In the genomic region with DNA sequence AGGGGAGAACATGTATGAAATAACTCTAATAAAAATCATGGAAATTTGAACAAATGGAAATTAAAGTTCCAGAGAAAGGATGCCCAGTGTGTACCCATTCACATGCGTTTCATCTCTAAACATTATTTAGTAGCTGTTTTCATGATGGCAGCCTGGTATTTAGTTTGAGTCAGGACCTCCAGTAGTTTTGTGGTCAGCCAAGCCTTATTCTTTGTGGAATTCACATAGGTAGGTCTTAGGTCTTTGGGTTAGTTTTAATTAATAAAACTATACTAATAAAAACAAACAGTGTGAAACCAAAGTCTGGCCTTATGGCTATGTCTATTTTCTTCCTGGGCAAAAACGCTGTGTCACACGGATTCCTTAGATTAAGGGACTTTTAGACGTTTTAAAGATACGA, we compare ENCODE assay signal across 17 cellular contexts.
DNase-seq lines count a peak whose midpoint lies in the region; ATAC-seq and TF ChIP-seq lines count a peak whose summit lies in the region.
"Had no signal": no experiment of that assay in that cellular context is flagged by ENCODE, and none has a peak within 500 bp of the region (broad histone marks: within the 10 kb centered on the region; RNA-seq: fewer than 3 reads in every experiment).

No MANE protein-coding gene starts in this region.

- DNase-seq in GM23338 (ENCODE audit: low spot score) (no peak), endothelial cell (ENCODE audit: low spot score) (no peak), kidney epithelial cell (ENCODE audit: low read depth) (peak; percentile 51)
- no peak for DNase-seq in activated CD8-positive, alpha-beta memory T cell treated with anti-CD3 and anti-CD28 coated beads for 24 hours
- DNase-seq in activated CD4-positive, alpha-beta memory T cell treated with anti-CD3 and anti-CD28 coated beads, Interleukin-2, amount 10 ng/mL, durations not matched to agents 7 days and 5 days = no peak
- DNase-seq in stimulated activated CD4-positive, alpha-beta T cell treated with anti-CD3 and anti-CD28 coated beads, Interleukin-4, amount 100 ng/mL, for 1 hour = no peak
- DNase-seq: 8988T; CD4-positive, alpha-beta memory T cell; DMS79 treated with DMSO at 0.1 percent for 48 hours; GF-D8; HCEC 1CT; HFFc6 had no signal

- H3K36me3 Mint-ChIP-seq in GM23338 (ENCODE audit: low read depth) = peaks cover 8% of the 10 kb centered on the region; the same call in 2 of the 3 replicates
- H3K36me3 Mint-ChIP-seq in endothelial cell (ENCODE audit: low read depth, unreplicated experiment) = peaks cover 3% of the 10 kb centered on the region
- H3K36me3 Mint-ChIP-seq in nephron (ENCODE audit: low read depth) = peaks cover 9% of the 10 kb centered on the region
- H3K36me3 Mint-ChIP-seq in activated CD4-positive, alpha-beta memory T cell treated with anti-CD3 and anti-CD28 coated beads, Interleukin-2, amount 10 ng/mL, durations not matched to agents 7 days and 5 days (ENCODE audit: low read depth) = no peaks in the 10 kb centered on the region

- H3K27ac Mint-ChIP-seq in GM23338 (peak overlapping the region; percentile 71; the same call in 1 of the 2 replicates), endothelial cell (ENCODE audit: unreplicated experiment) (peak overlapping the region; percentile 77), nephron (peak overlapping the region; percentile 71 to 87 (median 74))
- H3K27ac Mint-ChIP-seq in activated CD4-positive, alpha-beta memory T cell treated with anti-CD3 and anti-CD28 coated beads, Interleukin-2, amount 10 ng/mL, durations not matched to agents 7 days and 5 days = no peak overlapping the region
- H3K27ac Mint-ChIP-seq: CD14-positive monocyte; CD4-positive, alpha-beta memory T cell; HFFc6 had no signal

- no peaks in the 10 kb centered on the region for H3F3A ChIP-seq in GM23338 (replicated peaks; ENCODE audit: low read depth)

- no peak overlapping the region for H2AFZ ChIP-seq in GM23338

- ATAC-seq in GM23338 = no peak
- ATAC-seq in GM19324 (IDR thresholded peaks at IDR 0.05; ENCODE audit: low FRiP score, unreplicated experiment) = no peak

- H3K79me2 ChIP-seq in GM23338 (replicated peaks; ENCODE audit: insufficient read depth) = no peaks in the 10 kb centered on the region

- H3K27me3 ChIP-seq in GM23338 (ENCODE audit: insufficient read depth) (no peaks in the 10 kb centered on the region), kidney epithelial cell (ENCODE audit: control insufficient read depth, insufficient read depth, low read length) (no peaks in the 10 kb centered on the region)
- H3K27me3 ChIP-seq: BLaER1 had no signal

- no peaks in the 10 kb centered on the region for H3K4me1 ChIP-seq in GM23338 (ENCODE audit: insufficient read depth)

- H3K36me3 ChIP-seq in GM23338 (ENCODE audit: insufficient read depth) = no peaks in the 10 kb centered on the region
- no peaks in the 10 kb centered on the region for H3K36me3 ChIP-seq in kidney epithelial cell (ENCODE audit: control insufficient read depth, insufficient read depth, low read length)
- H3K36me3 ChIP-seq: BLaER1 had no signal

- H3K4me1 Mint-ChIP-seq in GM23338 (peaks cover 9% of the 10 kb centered on the region), endothelial cell (ENCODE audit: unreplicated experiment) (peaks cover 21% of the 10 kb centered on the region), nephron (peaks cover 15% of the 10 kb centered on the region)
- H3K4me1 Mint-ChIP-seq in activated CD4-positive, alpha-beta memory T cell treated with anti-CD3 and anti-CD28 coated beads, Interleukin-2, amount 10 ng/mL, durations not matched to agents 7 days and 5 days = no peaks in the 10 kb centered on the region
- H3K4me1 Mint-ChIP-seq: CD4-positive, alpha-beta memory T cell had no signal

- H3K9me3 Mint-ChIP-seq in GM23338 (peaks cover 10% of the 10 kb centered on the region), endothelial cell (ENCODE audit: unreplicated experiment) (no peaks in the 10 kb centered on the region), nephron (peaks cover 12% of the 10 kb centered on the region)
- peaks cover 7% of the 10 kb centered on the region for H3K9me3 Mint-ChIP-seq in activated CD4-positive, alpha-beta memory T cell treated with anti-CD3 and anti-CD28 coated beads, Interleukin-2, amount 10 ng/mL, durations not matched to agents 7 days and 5 days

- 0 out of 2 replicates have a peak, but pooled peaks cover 4% of the 10 kb centered on the region for H3K9me2 ChIP-seq in GM23338 (ENCODE audit: insufficient read depth)

- H3K4me3 Mint-ChIP-seq in GM23338 = no peak overlapping the region
- H3K4me3 Mint-ChIP-seq in endothelial cell (ENCODE audit: unreplicated experiment) = no peak overlapping the region
- H3K4me3 Mint-ChIP-seq in nephron = peak overlapping the region in 1 of 3 experiments; percentile 31
- no peak overlapping the region for H3K4me3 Mint-ChIP-seq in activated CD4-positive, alpha-beta memory T cell treated with anti-CD3 and anti-CD28 coated beads, Interleukin-2, amount 10 ng/mL, durations not matched to agents 7 days and 5 days
- H3K4me3 Mint-ChIP-seq: CD14-positive monocyte; CD4-positive, alpha-beta memory T cell; HFFc6 had no signal

- H3K4me2 ChIP-seq in GM23338 = no peak overlapping the region

- H4K20me1 ChIP-seq in GM23338 (replicated peaks; ENCODE audit: insufficient read depth) = no peaks in the 10 kb centered on the region
- H4K20me1 ChIP-seq: BLaER1 had no signal

- H3K4me3 ChIP-seq in GM23338 (no peak overlapping the region), kidney epithelial cell (ENCODE audit: low read depth, low read length) (no peak overlapping the region)
- H3K4me3 ChIP-seq: BLaER1 had no signal

- no peak for TF ChIP-seq CTCF in GM23338 (conservative IDR thresholded peaks at IDR 0.05; ENCODE audit: low read depth in 2 of 2)
- TF ChIP-seq CTCF in endothelial cell (IDR thresholded peaks at IDR 0.05; ENCODE audit: unreplicated experiment) = no peak
- no peak for TF ChIP-seq CTCF in kidney epithelial cell (IDR thresholded peaks at IDR 0.05; ENCODE audit: insufficient read depth, low read length, poor library complexity, severe bottlenecking)
- TF ChIP-seq CTCF in nephron (IDR thresholded peaks at IDR 0.05; ENCODE audit: unreplicated experiment in 3 of 3) = no peak

- peaks cover 2% of the 10 kb centered on the region for H3K27me3 Mint-ChIP-seq in GM23338 (ENCODE audit: insufficient read depth, low read depth, poor library complexity)
- H3K27me3 Mint-ChIP-seq in endothelial cell (ENCODE audit: unreplicated experiment) = peaks cover 6% of the 10 kb centered on the region
- no peaks in the 10 kb centered on the region for H3K27me3 Mint-ChIP-seq in nephron (ENCODE audit: low read depth)
- H3K27me3 Mint-ChIP-seq in activated CD4-positive, alpha-beta memory T cell treated with anti-CD3 and anti-CD28 coated beads, Interleukin-2, amount 10 ng/mL, durations not matched to agents 7 days and 5 days = no peaks in the 10 kb centered on the region
- H3K27me3 Mint-ChIP-seq: CD4-positive, alpha-beta memory T cell had no signal

- POLR2A ChIA-PET in activated CD4-positive, alpha-beta memory T cell treated with anti-CD3 and anti-CD28 coated beads, Interleukin-2, amount 10 ng/mL, durations not matched to agents 7 days and 5 days (lab: Charles Lee) = no interaction called here

- CTCF ChIA-PET in activated CD4-positive, alpha-beta memory T cell treated with anti-CD3 and anti-CD28 coated beads, Interleukin-2, amount 10 ng/mL, durations not matched to agents 7 days and 5 days (lab: Charles Lee) = no interaction called here

- no peak overlapping the region for H3K27ac ChIP-seq in GM23338 (ENCODE audit: low read depth)
- H3K27ac ChIP-seq: BLaER1, HL-60 had no signal

TF ChIP-seq in GM23338, 12 proteins besides CTCF, POLR2A, EP300 and RAD21 (continues in another document):
- no peak for TF ChIP-seq ZNF331 (CRISPR knock-in tag; IDR thresholded peaks at IDR 0.05; ENCODE audit: low read depth)
- TF ChIP-seq EZH2phosphoT487 (IDR thresholded peaks at IDR 0.05; ENCODE audit: unreplicated experiment) = no peak
- TF ChIP-seq, protein P1, sequence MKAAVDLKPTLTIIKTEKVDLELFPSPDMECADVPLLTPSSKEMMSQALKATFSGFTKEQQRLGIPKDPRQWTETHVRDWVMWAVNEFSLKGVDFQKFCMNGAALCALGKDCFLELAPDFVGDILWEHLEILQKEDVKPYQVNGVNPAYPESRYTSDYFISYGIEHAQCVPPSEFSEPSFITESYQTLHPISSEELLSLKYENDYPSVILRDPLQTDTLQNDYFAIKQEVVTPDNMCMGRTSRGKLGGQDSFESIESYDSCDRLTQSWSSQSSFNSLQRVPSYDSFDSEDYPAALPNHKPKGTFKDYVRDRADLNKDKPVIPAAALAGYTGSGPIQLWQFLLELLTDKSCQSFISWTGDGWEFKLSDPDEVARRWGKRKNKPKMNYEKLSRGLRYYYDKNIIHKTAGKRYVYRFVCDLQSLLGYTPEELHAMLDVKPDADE (IDR thresholded peaks at IDR 0.05) = no peak
- no peak for TF ChIP-seq JUNB (IDR thresholded peaks at IDR 0.05; ENCODE audit: unreplicated experiment)
- no peak for TF ChIP-seq NANOG (IDR thresholded peaks at IDR 0.05; ENCODE audit: borderline replicate concordance)
- TF ChIP-seq POLR2AphosphoS5 (IDR thresholded peaks at IDR 0.05; ENCODE audit: low read depth) = no peak
